26 cellular contexts compared by ENCODE assay signal in the genomic region with DNA sequence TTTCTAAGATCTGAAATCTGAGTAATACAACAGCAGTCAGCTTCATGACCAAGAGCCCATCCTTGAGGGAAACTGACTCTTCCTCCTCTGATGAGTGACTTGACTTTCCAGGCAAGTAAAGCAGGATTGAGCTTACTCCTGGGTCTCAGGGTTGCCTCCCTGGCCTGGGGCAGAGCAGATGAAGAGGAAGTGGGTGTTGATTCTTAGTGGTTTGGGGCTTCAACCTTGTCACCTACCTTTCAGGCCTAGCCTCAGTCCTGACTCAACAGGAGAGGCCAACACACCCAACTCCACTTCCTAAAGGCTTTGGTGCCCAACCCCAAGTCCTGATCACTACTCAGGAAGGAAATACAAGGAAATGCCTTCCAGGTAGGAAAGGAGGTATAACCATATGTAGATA. TPM values are rescaled to one million over a fixed set of nuclear protein-coding genes. Genes with fewer than 3 reads are reported as not detected.
DNase-seq lines count a peak whose midpoint lies in the region; ATAC-seq, FAIRE-seq and TF ChIP-seq lines count a peak whose summit lies in the region.
"Had no signal": no experiment of that assay in that cellular context is flagged by ENCODE, and none has a peak within 500 bp of the region (broad histone marks: within the 10 kb centered on the region; RNA-seq: fewer than 3 reads in every experiment).

No MANE protein-coding gene starts in this region.

- no peak overlapping the region for H3K9ac ChIP-seq in keratinocyte (ENCODE audit: control insufficient read depth, extremely low read depth, insufficient read depth, low read length)
- H3K9ac ChIP-seq: parathyroid adenoma, SK-N-SH had no signal

- H3K27ac ChIP-seq in 22Rv1 (peak overlapping the region; percentile 56), RWPE2 (ENCODE audit: poor library complexity, severe bottlenecking) (peak overlapping the region; percentile 67), keratinocyte (ENCODE audit: control insufficient read depth, insufficient read depth, low read length) (peak overlapping the region; percentile 47), coronary artery (no peak overlapping the region)
- H3K27ac ChIP-seq: cardiac muscle cell, parathyroid adenoma had no signal

- H2AFZ ChIP-seq in keratinocyte (ENCODE audit: control insufficient read depth, low read length), result no peak overlapping the region
- H2AFZ ChIP-seq: parathyroid adenoma had no signal

- no peaks in the 10 kb centered on the region for H3K9me3 ChIP-seq in RWPE2 (ENCODE audit: severe bottlenecking)
- H3K9me3 ChIP-seq in keratinocyte (ENCODE audit: control insufficient read depth, low read depth, low read length), result no peaks in the 10 kb centered on the region
- H3K9me3 ChIP-seq: HAP-1, MG63, SK-N-SH had no signal

- H3K4me3 ChIP-seq in RWPE2 (ENCODE audit: severe bottlenecking) (no peak overlapping the region), keratinocyte (ENCODE audit: control insufficient read depth in 2 of 3, extremely low read depth in 1 of 3, insufficient read depth in 2 of 3, low read depth in 1 of 3, low read length in 3 of 3) (no peak overlapping the region), coronary artery (no peak overlapping the region)
- H3K4me3 ChIP-seq: cardiac muscle cell, HAP-1, K562, MG63, smooth muscle cell had no signal

- no peaks in the 10 kb centered on the region for H4K20me1 ChIP-seq in keratinocyte (ENCODE audit: control insufficient read depth, extremely low read depth, insufficient read depth, low read length)

- TF ChIP-seq CTCF in 22Rv1 (IDR thresholded peaks at IDR 0.05) (no peak), RWPE2 (IDR thresholded peaks at IDR 0.05; ENCODE audit: poor library complexity, severe bottlenecking) (no peak), keratinocyte (optimal IDR thresholded peaks at IDR 0.05 in 1 of 3, IDR thresholded peaks at IDR 0.05 in 1 of 3, conservative IDR thresholded peaks at IDR 0.05 in 1 of 3; ENCODE audit: extremely low read depth in 1 of 3, insufficient read depth in 2 of 3, low read length in 3 of 3) (no peak), coronary artery (IDR thresholded peaks at IDR 0.05) (no peak)

- peak overlapping the region; percentile 28 for H3K4me2 ChIP-seq in keratinocyte (ENCODE audit: control insufficient read depth, extremely low read depth, insufficient read depth, low read depth, low read length)
- H3K4me2 ChIP-seq: smooth muscle cell had no signal

- no peaks in the 10 kb centered on the region for H3K9me1 ChIP-seq in keratinocyte (ENCODE audit: control insufficient read depth, extremely low read depth, insufficient read depth, low read length)

- no peak for ATAC-seq in RWPE2 (ENCODE audit: low read depth)

- peak; percentile 74 for FAIRE-seq in keratinocyte (lab: Jason Lieb, UNC)
- FAIRE-seq: GM18507, islet of Langerhans had no signal

- H3K36me3 ChIP-seq in RWPE2 (ENCODE audit: low read depth) (no peaks in the 10 kb centered on the region), keratinocyte (ENCODE audit: control insufficient read depth in 2 of 2, extremely low read depth in 1 of 2, insufficient read depth in 2 of 2, low read length in 2 of 2) (no peaks in the 10 kb centered on the region)
- H3K36me3 ChIP-seq: cardiac muscle cell, HAP-1 had no signal

- dilution Hi-C loops in keratinocyte (cut with MboI; ENCODE audit: extremely low pct_ligation_motif_present, low sequenced_read_pairs), result no loop called here

- peaks cover 48% of the 10 kb centered on the region for H3K4me1 ChIP-seq in RWPE2 (ENCODE audit: insufficient read depth, poor library complexity, severe bottlenecking)
- peaks cover 29% of the 10 kb centered on the region for H3K4me1 ChIP-seq in keratinocyte (ENCODE audit: control insufficient read depth, extremely low read depth, insufficient read depth, low read length)
- H3K4me1 ChIP-seq: HAP-1 had no signal

- no peaks in the 10 kb centered on the region for H3K27me3 ChIP-seq in RWPE2 (ENCODE audit: insufficient read depth, poor library complexity, severe bottlenecking)
- H3K27me3 ChIP-seq in keratinocyte (ENCODE audit: control insufficient read depth, extremely low read depth, insufficient read depth, low read length), result no peaks in the 10 kb centered on the region
- H3K27me3 ChIP-seq: cardiac muscle cell, MG63 had no signal

- DNase-seq in ELR (ENCODE audit: low read depth) (peak; percentile 52), RWPE2 (ENCODE audit: low spot score) (no peak), keratinocyte (ENCODE audit: low read depth, low spot score) (peak; percentile 69), GM03348 (ENCODE audit: low spot score) (no peak), germinal center (ENCODE audit: low spot score) (no peak), coronary artery (ENCODE audit: low spot score) (no peak)
- DNase-seq: activated CD4-positive, CD25-positive, alpha-beta regulatory T cell treated with anti-CD3 and anti-CD28 coated beads, Interleukin-2, amount 50 U/mL, for 72 hours; activated naive CD4-positive, alpha-beta T cell treated with anti-CD3 and anti-CD28 coated beads, Interleukin-2, amount 50 U/mL, for 16 hours; activated T-cell treated with anti-CD3 and anti-CD28 coated beads, Interleukin-2, amount 50 U/mL, for 48 hours; anterior cingulate cortex; Calu3; DMS79 treated with DMSO at 0.1 percent for 48 hours; MG63; NCI-H1417; NCI-H2081; NCI-H748 treated with DMSO at 0.1 percent for 48 hours; SK-N-SH; stimulated activated CD4-positive, alpha-beta T cell treated with anti-CD3 and anti-CD28 coated beads, Interleukin-2, amount 100 ng/mL, for 24 hours had no signal

- H3K79me2 ChIP-seq in keratinocyte (ENCODE audit: control insufficient read depth, insufficient read depth, low read length), result no peaks in the 10 kb centered on the region
- H3K79me2 ChIP-seq: parathyroid adenoma had no signal

RNA-seq across cellular contexts. Expression of a gene that starts 54.1 kb away (rescaled TPM):
- 5.0 to 6.8 TPM (median 6.3 TPM) in 3 replicates for polyA plus RNA-seq in keratinocyte
- polyA plus RNA-seq in keratinocyte (2011; ENCODE audit: low read depth), result 1.1 TPM
- polyA plus RNA-seq in keratinocyte (2011; cell fraction: cytosol; rRNA removed), result 2.7 and 2.8 TPM in 2 replicates
- polyA plus RNA-seq in keratinocyte (2011; cell fraction: nucleus; rRNA removed), result 4.7 and 8.1 TPM in 2 replicates
- polyA plus RNA-seq in keratinocyte (2012; ENCODE audit: low replicate concordance), result 2.9 and 5.4 TPM in 2 replicates
- 11.5 to 19.4 TPM (median 14.3 TPM) in 3 replicates for polyA minus RNA-seq in keratinocyte
- polyA minus RNA-seq in keratinocyte (2011; cell fraction: cytosol; rRNA and poly(A)+ RNA removed), result 3.6 TPM
- 8.5 and 18.3 TPM in 2 replicates for polyA minus RNA-seq in keratinocyte (2011; cell fraction: nucleus; rRNA and poly(A)+ RNA removed)

Comparison
In these comparisons a context has a peak if more than half of its experiments do, and no peak if none do; other contexts are left out.
1. H3K27ac ChIP-seq: peak in 22Rv1 (single experiment), RWPE2 (single experiment) and keratinocyte (single experiment); none in coronary artery (0 of 2).
2. DNase-seq: peak in ELR (single experiment) and keratinocyte (single experiment); none in RWPE2 (single experiment), GM03348 (single experiment), germinal center (single experiment) and coronary artery (single experiment).